ENCODE assay signal across 23 cellular contexts in genomic region chr3:186150234-186150830, GRCh38.
"Had no signal": no experiment of that assay in that cellular context is flagged by ENCODE, and none has a peak within 500 bp of the region (broad histone marks: within the 10 kb centered on the region; RNA-seq: fewer than 3 reads in every experiment).

No MANE protein-coding gene starts in this region.

- H3K9me2 ChIP-seq: SK-N-SH had no signal

- H3K36me3 Mint-ChIP-seq: activated naive CD8-positive, alpha-beta T cell treated with anti-CD3 and anti-CD28 coated beads for 36 hours; mesothelial cell of epicardium; type B pancreatic cell had no signal

- H3K9me3 ChIP-seq: breast epithelium, colonic mucosa, heart left ventricle, right lobe of liver, SK-N-SH, testis had no signal

- H3K9me3 Mint-ChIP-seq: activated T-helper 2 cell treated with anti-CD3 and anti-CD28 coated beads, Interferon-gamma antibody, Interleukin-2, Interleukin-4, amounts not matched to agents 10 μg/mL and 5 μg/mL and 100 μg/mL, durations not matched to agents 14 hours and 24 hours and 36 hours; mesothelial cell of epicardium; nephron progenitor cell; type B pancreatic cell had no signal

- H3K4me1 ChIP-seq: breast epithelium, colonic mucosa, right lobe of liver, testis had no signal

- H3K27ac ChIP-seq: breast epithelium, colonic mucosa, heart left ventricle, right lobe of liver, testis, VCaP had no signal

- H3K27ac Mint-ChIP-seq: activated naive CD8-positive, alpha-beta T cell treated with anti-CD3 and anti-CD28 coated beads for 36 hours; activated T-helper 2 cell treated with anti-CD3 and anti-CD28 coated beads, Interferon-gamma antibody, Interleukin-2, Interleukin-4, amounts not matched to agents 10 μg/mL and 5 μg/mL and 100 μg/mL, durations not matched to agents 14 hours and 24 hours and 36 hours; mesothelial cell of epicardium; nephron progenitor cell had no signal

- H3K4me3 Mint-ChIP-seq: activated naive CD8-positive, alpha-beta T cell treated with anti-CD3 and anti-CD28 coated beads for 36 hours; mesothelial cell of epicardium; nephron progenitor cell; type B pancreatic cell had no signal

- H3K4me2 ChIP-seq: SK-N-SH had no signal

- H3K27me3 ChIP-seq: breast epithelium, colonic mucosa, heart left ventricle, right lobe of liver, testis had no signal

- H3K4me3 ChIP-seq: breast epithelium, colonic mucosa, heart left ventricle, lung, right lobe of liver, testis had no signal

- DNase-seq: activated CD4-positive, alpha-beta T cell treated with anti-CD3 and anti-CD28 coated beads, Interleukin-2, amount 50 U/mL, for 1 hour; activated naive CD4-positive, alpha-beta T cell treated with Interleukin-2 at 50 U/mL for 16 hours; activated naive CD8-positive, alpha-beta T cell treated with anti-CD3 and anti-CD28 coated beads for 36 hours; activated T-cell treated with anti-CD3 and anti-CD28 coated beads, Interleukin-2, amount 50 U/mL, for 1 hour; colonic mucosa; heart left ventricle; islet precursor cell; left colon; nephron progenitor cell; nucleus accumbens; posterior cingulate gyrus; right lobe of liver; SK-N-SH; small intestine; stimulated activated CD4-positive, alpha-beta T cell treated with anti-CD3 and anti-CD28 coated beads, Interleukin-2, amount 100 ng/mL, for 24 hours; stimulated activated naive CD4-positive, alpha-beta T cell; testis had no signal

- H3K36me3 ChIP-seq: breast epithelium, colonic mucosa, right lobe of liver had no signal

- H3K27me3 Mint-ChIP-seq: type B pancreatic cell had no signal

- ATAC-seq: heart left ventricle, left colon, right lobe of liver had no signal
